In the genomic region with DNA sequence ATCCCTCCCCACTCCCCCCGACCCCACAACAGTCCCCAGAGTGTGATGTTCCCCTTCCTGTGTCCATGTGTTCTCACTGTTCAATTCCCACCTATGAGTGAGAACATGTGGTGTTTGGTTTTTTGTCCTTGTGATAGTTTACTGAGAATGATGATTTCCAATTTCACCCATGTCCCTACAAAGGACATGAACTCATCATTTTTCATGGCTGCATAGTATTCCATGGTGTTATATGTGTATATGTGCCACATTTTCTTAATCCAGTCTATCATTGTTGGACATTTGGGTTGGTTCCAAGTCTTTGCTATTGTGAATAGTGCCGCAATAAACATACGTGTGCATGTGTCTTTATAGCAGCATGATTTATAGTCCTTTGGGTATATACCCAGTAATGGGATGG, we compare ENCODE assay signal across 1 cellular context. TPM values are rescaled to one million over a fixed set of nuclear protein-coding genes. Genes with fewer than 3 reads are reported as not detected.
"Had no signal": no experiment of that assay in that cellular context is flagged by ENCODE, and none has a peak within 500 bp of the region (broad histone marks: within the 10 kb centered on the region; RNA-seq: fewer than 3 reads in every experiment).

No MANE protein-coding gene starts in this region.

RNA-seq across cellular contexts. Expression of a gene that starts 21.2 kb away (rescaled TPM):
- total RNA-seq: G401 had no signal

RNA-seq across cellular contexts. Expression of a gene that starts 43.0 kb away (rescaled TPM):
- total RNA-seq: G401 had no signal
